In genomic region chr12:91023326-91024004, GRCh38 we compare ENCODE assay signal across 13 cellular contexts. TPM values are rescaled to one million over a fixed set of nuclear protein-coding genes. Genes with fewer than 3 reads are reported as not detected.
DNase-seq lines count a peak whose midpoint lies in the region; ATAC-seq and TF ChIP-seq lines count a peak whose summit lies in the region.
"Had no signal": no experiment of that assay in that cellular context is flagged by ENCODE, and none has a peak within 500 bp of the region (broad histone marks: within the 10 kb centered on the region; RNA-seq: fewer than 3 reads in every experiment).

No MANE protein-coding gene starts in this region.

- POLR2A ChIA-PET in activated CD4-positive, alpha-beta T cell treated with anti-CD3 and anti-CD28 coated beads, Interleukin-2, amount 10 ng/mL, durations not matched to agents 7 days and 5 days (lab: Charles Lee), result no interaction called here

- DNase-seq in SJCRH30 (peak; percentile 5 to 63), kidney tubule cell (ENCODE audit: low spot score) (peak; percentile 47), transverse colon (no peak), psoas muscle (no peak), dorsolateral prefrontal cortex (no peak)
- no peak for DNase-seq in activated CD4-positive, alpha-beta T cell treated with anti-CD3 and anti-CD28 coated beads, Interleukin-2, amount 10 ng/mL, durations not matched to agents 7 days and 5 days
- DNase-seq: activated CD4-positive, alpha-beta T cell treated with anti-CD3 and anti-CD28 coated beads for 1 hour; aorta; DMS53 had no signal

- H3K27ac Mint-ChIP-seq in activated CD4-positive, alpha-beta T cell treated with anti-CD3 and anti-CD28 coated beads, Interleukin-2, amount 10 ng/mL, durations not matched to agents 7 days and 5 days, result no peak overlapping the region
- H3K27ac Mint-ChIP-seq: nephron had no signal

- H3K4me3 ChIP-seq in SJCRH30, result no peak overlapping the region
- no peak overlapping the region for H3K4me3 ChIP-seq in transverse colon
- H3K4me3 ChIP-seq in psoas muscle, result no peak overlapping the region
- H3K4me3 ChIP-seq in dorsolateral prefrontal cortex, result no peak overlapping the region
- H3K4me3 ChIP-seq: hepatocyte had no signal

- intact Hi-C loops in transverse colon (cut with DNase I; ENCODE audit: low total_unique reads) (no loop called here), psoas muscle (cut with DNase I) (no loop called here), dorsolateral prefrontal cortex (cut with DNase I) (no loop called here)

- peaks cover 2% of the 10 kb centered on the region for H3K4me1 Mint-ChIP-seq in activated CD4-positive, alpha-beta T cell treated with anti-CD3 and anti-CD28 coated beads, Interleukin-2, amount 10 ng/mL, durations not matched to agents 7 days and 5 days
- H3K4me1 Mint-ChIP-seq: nephron had no signal

- CTCF ChIA-PET in activated CD4-positive, alpha-beta T cell treated with anti-CD3 and anti-CD28 coated beads, Interleukin-2, amount 10 ng/mL, durations not matched to agents 7 days and 5 days (lab: Charles Lee), result no interaction called here

- no peaks in the 10 kb centered on the region for H3K36me3 Mint-ChIP-seq in activated CD4-positive, alpha-beta T cell treated with anti-CD3 and anti-CD28 coated beads, Interleukin-2, amount 10 ng/mL, durations not matched to agents 7 days and 5 days (ENCODE audit: low read depth)

- 58 to 86% methylated on average over 1 of the region's 1 CpG for WGBS in transverse colon (ENCODE audit: low coverage in 1 of 2), 2 donors
- WGBS in psoas muscle, 3 donors, result 56 to 58% (median 57%) methylated on average over 1 of the region's 1 CpG

- ATAC-seq in GM18519 (IDR thresholded peaks at IDR 0.05; ENCODE audit: low FRiP score, unreplicated experiment), result peak; percentile 88
- ATAC-seq in HG02973 (IDR thresholded peaks at IDR 0.05; ENCODE audit: unreplicated experiment), result peak; percentile 78
- no peak for ATAC-seq in psoas muscle

- H3K9me3 Mint-ChIP-seq in activated CD4-positive, alpha-beta T cell treated with anti-CD3 and anti-CD28 coated beads, Interleukin-2, amount 10 ng/mL, durations not matched to agents 7 days and 5 days, result no peaks in the 10 kb centered on the region

- H3K9me3 ChIP-seq in SJCRH30 (replicated peaks) (0 out of 2 replicates have a peak, but pooled peaks cover 6% of the 10 kb centered on the region), transverse colon (no peaks in the 10 kb centered on the region), psoas muscle (no peaks in the 10 kb centered on the region)

- no peak for TF ChIP-seq CTCF in transverse colon (IDR thresholded peaks at IDR 0.05)
- no peak for TF ChIP-seq CTCF in psoas muscle (IDR thresholded peaks at IDR 0.05)
- no peak for TF ChIP-seq CTCF in dorsolateral prefrontal cortex (IDR thresholded peaks at IDR 0.05 in 54 of 56, conservative IDR thresholded peaks at IDR 0.05 in 2 of 56; ENCODE audit: low read depth in 1 of 56, partially characterized antibody in 56 of 56)

- H3K27ac ChIP-seq in SJCRH30, result 0 out of 2 replicates have a peak overlapping the region, but pooled peaks have one; percentile 13
- H3K27ac ChIP-seq in transverse colon, result no peak overlapping the region
- H3K27ac ChIP-seq in psoas muscle, result no peak overlapping the region
- H3K27ac ChIP-seq in dorsolateral prefrontal cortex, result no peak overlapping the region
- H3K27ac ChIP-seq: hepatocyte had no signal

- in situ Hi-C loops in transverse colon (cut with MboI; ENCODE audit: low pct_ligation_motif_present in 1 of 4, low pct_unique_long_range_greater_than_20kb in 1 of 4, low sequenced_read_pairs in 3 of 4), result no loop called here

- peaks cover 5% of the 10 kb centered on the region for H3K27me3 Mint-ChIP-seq in activated CD4-positive, alpha-beta T cell treated with anti-CD3 and anti-CD28 coated beads, Interleukin-2, amount 10 ng/mL, durations not matched to agents 7 days and 5 days

- TF ChIP-seq POLR2A in transverse colon (IDR thresholded peaks at IDR 0.05), result no peak

- H3K36me3 ChIP-seq in SJCRH30 (no peaks in the 10 kb centered on the region), transverse colon (no peaks in the 10 kb centered on the region), psoas muscle (ENCODE audit: insufficient read depth in 1 of 2, low read depth in 1 of 2) (no peaks in the 10 kb centered on the region)

- no peak overlapping the region for H3K4me3 Mint-ChIP-seq in activated CD4-positive, alpha-beta T cell treated with anti-CD3 and anti-CD28 coated beads, Interleukin-2, amount 10 ng/mL, durations not matched to agents 7 days and 5 days
- H3K4me3 Mint-ChIP-seq: nephron had no signal

- H3K4me1 ChIP-seq in SJCRH30 (peaks cover 15% of the 10 kb centered on the region), transverse colon (no peaks in the 10 kb centered on the region), psoas muscle (no peaks in the 10 kb centered on the region)

- TF ChIP-seq EP300 in transverse colon (IDR thresholded peaks at IDR 0.05; ENCODE audit: low read depth), result no peak

- no peaks in the 10 kb centered on the region for H3K27me3 ChIP-seq in SJCRH30
- H3K27me3 ChIP-seq in transverse colon, result no peaks in the 10 kb centered on the region
- H3K27me3 ChIP-seq in psoas muscle (ENCODE audit: insufficient read depth in 3 of 3, low read length in 2 of 3), result no peaks in the 10 kb centered on the region
- H3K27me3 ChIP-seq in dorsolateral prefrontal cortex, result no peaks in the 10 kb centered on the region
- H3K27me3 ChIP-seq: hepatocyte had no signal

RNA-seq across cellular contexts. Expression of gene EPYC, which starts 18.7 kb away (rescaled TPM):
- not detected in 2 replicates for total RNA-seq in SJCRH30 (2014; rRNA removed; shearing (Covaris generic))
- not detected for total RNA-seq in activated CD4-positive, alpha-beta T cell treated with anti-CD3 and anti-CD28 coated beads, Interleukin-2, amount 10 ng/mL, durations not matched to agents 7 days and 5 days
- total RNA-seq in transverse colon, result not detected
- total RNA-seq in psoas muscle, result not detected
- not detected for polyA plus RNA-seq in psoas muscle
- not detected for total RNA-seq in dorsolateral prefrontal cortex
- total RNA-seq: aorta had no signal

RNA-seq across cellular contexts. Expression of gene KERA, which starts 34.4 kb away (rescaled TPM):
- total RNA-seq in SJCRH30 (2014; rRNA removed; shearing (Covaris generic)), result not detected in 2 replicates
- not detected for total RNA-seq in activated CD4-positive, alpha-beta T cell treated with anti-CD3 and anti-CD28 coated beads, Interleukin-2, amount 10 ng/mL, durations not matched to agents 7 days and 5 days
- total RNA-seq in transverse colon, result not detected
- total RNA-seq in psoas muscle, result under 1 TPM in 1 of 4 donors, not detected in 3; 0.17 TPM
- polyA plus RNA-seq in psoas muscle, result not detected
- under 1 TPM in 2 of 120 experiments, not detected in 118; 0.32 to 0.52 TPM for total RNA-seq in dorsolateral prefrontal cortex
- total RNA-seq: aorta had no signal
- polyA plus RNA-seq: aorta had no signal

Comparison
In these comparisons a context has a peak if more than half of its experiments do, and no peak if none do; other contexts are left out.
1. ATAC-seq: peak in GM18519 (single experiment) and HG02973 (single experiment); none in psoas muscle (0 of 4).
2. DNase-seq: peak in SJCRH30 (2 of 2) and kidney tubule cell (single experiment); none in activated CD4-positive, alpha-beta T cell treated with anti-CD3 and anti-CD28 coated beads, Interleukin-2, amount 10 ng/mL, durations not matched to agents 7 days and 5 days (single experiment), transverse colon (single experiment), psoas muscle (0 of 2) and dorsolateral prefrontal cortex (0 of 10).